1 cellular context compared by ENCODE assay signal in the genomic region with DNA sequence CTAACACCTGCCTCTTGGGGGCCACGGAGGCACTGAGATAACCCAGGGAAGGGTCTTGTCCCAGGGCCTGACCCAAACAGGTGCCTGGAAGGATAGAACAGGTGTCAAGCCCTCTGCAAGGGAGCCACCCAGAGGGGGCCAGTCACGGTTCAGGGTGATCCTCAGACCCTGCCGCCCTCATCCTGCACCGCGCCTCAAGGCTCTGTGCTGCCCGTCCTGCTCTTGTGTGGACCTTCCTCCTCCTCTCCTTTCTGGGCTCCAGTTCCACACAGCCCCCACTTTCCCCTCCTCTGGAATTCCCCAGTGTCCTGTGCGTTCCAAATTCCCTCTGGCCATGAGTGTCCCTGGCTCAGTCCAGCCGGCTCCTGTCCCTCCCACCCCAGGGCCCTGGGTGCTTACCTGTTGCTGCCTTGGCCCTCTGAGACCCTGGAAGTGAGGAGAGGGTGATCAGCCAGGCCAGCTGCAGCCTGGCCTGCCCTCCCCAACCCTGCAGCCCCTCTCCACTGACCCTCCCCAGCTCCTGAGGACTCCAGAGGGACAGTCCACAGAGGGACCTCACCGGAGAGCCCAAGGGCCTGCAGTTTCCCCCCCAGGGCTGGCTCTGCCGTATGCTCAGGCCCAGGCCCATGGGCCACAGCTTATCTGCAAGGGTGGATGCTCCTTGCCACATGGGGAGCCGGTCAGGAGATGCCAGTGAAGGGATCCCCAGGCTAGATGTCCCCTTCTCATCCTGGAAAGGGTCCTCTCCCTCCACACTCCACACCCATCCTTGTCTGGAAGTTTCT.
TF ChIP-seq lines count a peak whose summit lies in the region.

No MANE protein-coding gene starts in this region.

TF ChIP-seq in WTC11, 78 proteins besides CTCF, POLR2A, EP300 and RAD21:
- TF ChIP-seq, protein P1, sequence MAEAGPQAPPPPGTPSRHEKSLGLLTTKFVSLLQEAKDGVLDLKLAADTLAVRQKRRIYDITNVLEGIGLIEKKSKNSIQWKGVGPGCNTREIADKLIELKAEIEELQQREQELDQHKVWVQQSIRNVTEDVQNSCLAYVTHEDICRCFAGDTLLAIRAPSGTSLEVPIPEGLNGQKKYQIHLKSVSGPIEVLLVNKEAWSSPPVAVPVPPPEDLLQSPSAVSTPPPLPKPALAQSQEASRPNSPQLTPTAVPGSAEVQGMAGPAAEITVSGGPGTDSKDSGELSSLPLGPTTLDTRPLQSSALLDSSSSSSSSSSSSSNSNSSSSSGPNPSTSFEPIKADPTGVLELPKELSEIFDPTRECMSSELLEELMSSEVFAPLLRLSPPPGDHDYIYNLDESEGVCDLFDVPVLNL (CRISPR knock-in tag; IDR thresholded peaks at IDR 0.05; ENCODE audit: borderline replicate concordance, low read depth), result no peak
- TF ChIP-seq, protein P2, sequence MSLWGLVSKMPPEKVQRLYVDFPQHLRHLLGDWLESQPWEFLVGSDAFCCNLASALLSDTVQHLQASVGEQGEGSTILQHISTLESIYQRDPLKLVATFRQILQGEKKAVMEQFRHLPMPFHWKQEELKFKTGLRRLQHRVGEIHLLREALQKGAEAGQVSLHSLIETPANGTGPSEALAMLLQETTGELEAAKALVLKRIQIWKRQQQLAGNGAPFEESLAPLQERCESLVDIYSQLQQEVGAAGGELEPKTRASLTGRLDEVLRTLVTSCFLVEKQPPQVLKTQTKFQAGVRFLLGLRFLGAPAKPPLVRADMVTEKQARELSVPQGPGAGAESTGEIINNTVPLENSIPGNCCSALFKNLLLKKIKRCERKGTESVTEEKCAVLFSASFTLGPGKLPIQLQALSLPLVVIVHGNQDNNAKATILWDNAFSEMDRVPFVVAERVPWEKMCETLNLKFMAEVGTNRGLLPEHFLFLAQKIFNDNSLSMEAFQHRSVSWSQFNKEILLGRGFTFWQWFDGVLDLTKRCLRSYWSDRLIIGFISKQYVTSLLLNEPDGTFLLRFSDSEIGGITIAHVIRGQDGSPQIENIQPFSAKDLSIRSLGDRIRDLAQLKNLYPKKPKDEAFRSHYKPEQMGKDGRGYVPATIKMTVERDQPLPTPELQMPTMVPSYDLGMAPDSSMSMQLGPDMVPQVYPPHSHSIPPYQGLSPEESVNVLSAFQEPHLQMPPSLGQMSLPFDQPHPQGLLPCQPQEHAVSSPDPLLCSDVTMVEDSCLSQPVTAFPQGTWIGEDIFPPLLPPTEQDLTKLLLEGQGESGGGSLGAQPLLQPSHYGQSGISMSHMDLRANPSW (CRISPR knock-in tag; conservative IDR thresholded peaks at IDR 0.05; ENCODE audit: low read depth), result no peak
- TF ChIP-seq ZNF263 (CRISPR knock-in tag; IDR thresholded peaks at IDR 0.05; ENCODE audit: low read depth) (no peak), GTF2I (CRISPR knock-in tag; conservative IDR thresholded peaks at IDR 0.05) (no peak), FOXJ3 (CRISPR knock-in tag; IDR thresholded peaks at IDR 0.05; ENCODE audit: borderline replicate concordance) (no peak), EMX1 (CRISPR knock-in tag; IDR thresholded peaks at IDR 0.05) (no peak), RELA (CRISPR knock-in tag; IDR thresholded peaks at IDR 0.05; ENCODE audit: borderline replicate concordance) (no peak), ZNF416 (CRISPR knock-in tag; IDR thresholded peaks at IDR 0.05) (no peak), ATF1 (CRISPR knock-in tag; IDR thresholded peaks at IDR 0.05) (no peak), GABPB1 (CRISPR knock-in tag; IDR thresholded peaks at IDR 0.05) (no peak)
- TF ChIP-seq, protein P3, sequence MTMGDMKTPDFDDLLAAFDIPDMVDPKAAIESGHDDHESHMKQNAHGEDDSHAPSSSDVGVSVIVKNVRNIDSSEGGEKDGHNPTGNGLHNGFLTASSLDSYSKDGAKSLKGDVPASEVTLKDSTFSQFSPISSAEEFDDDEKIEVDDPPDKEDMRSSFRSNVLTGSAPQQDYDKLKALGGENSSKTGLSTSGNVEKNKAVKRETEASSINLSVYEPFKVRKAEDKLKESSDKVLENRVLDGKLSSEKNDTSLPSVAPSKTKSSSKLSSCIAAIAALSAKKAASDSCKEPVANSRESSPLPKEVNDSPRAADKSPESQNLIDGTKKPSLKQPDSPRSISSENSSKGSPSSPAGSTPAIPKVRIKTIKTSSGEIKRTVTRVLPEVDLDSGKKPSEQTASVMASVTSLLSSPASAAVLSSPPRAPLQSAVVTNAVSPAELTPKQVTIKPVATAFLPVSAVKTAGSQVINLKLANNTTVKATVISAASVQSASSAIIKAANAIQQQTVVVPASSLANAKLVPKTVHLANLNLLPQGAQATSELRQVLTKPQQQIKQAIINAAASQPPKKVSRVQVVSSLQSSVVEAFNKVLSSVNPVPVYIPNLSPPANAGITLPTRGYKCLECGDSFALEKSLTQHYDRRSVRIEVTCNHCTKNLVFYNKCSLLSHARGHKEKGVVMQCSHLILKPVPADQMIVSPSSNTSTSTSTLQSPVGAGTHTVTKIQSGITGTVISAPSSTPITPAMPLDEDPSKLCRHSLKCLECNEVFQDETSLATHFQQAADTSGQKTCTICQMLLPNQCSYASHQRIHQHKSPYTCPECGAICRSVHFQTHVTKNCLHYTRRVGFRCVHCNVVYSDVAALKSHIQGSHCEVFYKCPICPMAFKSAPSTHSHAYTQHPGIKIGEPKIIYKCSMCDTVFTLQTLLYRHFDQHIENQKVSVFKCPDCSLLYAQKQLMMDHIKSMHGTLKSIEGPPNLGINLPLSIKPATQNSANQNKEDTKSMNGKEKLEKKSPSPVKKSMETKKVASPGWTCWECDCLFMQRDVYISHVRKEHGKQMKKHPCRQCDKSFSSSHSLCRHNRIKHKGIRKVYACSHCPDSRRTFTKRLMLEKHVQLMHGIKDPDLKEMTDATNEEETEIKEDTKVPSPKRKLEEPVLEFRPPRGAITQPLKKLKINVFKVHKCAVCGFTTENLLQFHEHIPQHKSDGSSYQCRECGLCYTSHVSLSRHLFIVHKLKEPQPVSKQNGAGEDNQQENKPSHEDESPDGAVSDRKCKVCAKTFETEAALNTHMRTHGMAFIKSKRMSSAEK (CRISPR knock-in tag; IDR thresholded peaks at IDR 0.05; ENCODE audit: borderline replicate concordance), result no peak
